1 cellular context compared by ENCODE assay signal in genomic region chr2:226657340-226658053, GRCh38.
A peak's percentile ranks its signal among the peaks of the same experiment; 100 is the strongest.
TF ChIP-seq lines count a peak whose summit lies in the region.

No MANE protein-coding gene starts in this region.

TF ChIP-seq in HepG2, 621 proteins besides CTCF, POLR2A, EP300 and RAD21 (continued from another document and continues in another):
- TF ChIP-seq, protein P1, sequence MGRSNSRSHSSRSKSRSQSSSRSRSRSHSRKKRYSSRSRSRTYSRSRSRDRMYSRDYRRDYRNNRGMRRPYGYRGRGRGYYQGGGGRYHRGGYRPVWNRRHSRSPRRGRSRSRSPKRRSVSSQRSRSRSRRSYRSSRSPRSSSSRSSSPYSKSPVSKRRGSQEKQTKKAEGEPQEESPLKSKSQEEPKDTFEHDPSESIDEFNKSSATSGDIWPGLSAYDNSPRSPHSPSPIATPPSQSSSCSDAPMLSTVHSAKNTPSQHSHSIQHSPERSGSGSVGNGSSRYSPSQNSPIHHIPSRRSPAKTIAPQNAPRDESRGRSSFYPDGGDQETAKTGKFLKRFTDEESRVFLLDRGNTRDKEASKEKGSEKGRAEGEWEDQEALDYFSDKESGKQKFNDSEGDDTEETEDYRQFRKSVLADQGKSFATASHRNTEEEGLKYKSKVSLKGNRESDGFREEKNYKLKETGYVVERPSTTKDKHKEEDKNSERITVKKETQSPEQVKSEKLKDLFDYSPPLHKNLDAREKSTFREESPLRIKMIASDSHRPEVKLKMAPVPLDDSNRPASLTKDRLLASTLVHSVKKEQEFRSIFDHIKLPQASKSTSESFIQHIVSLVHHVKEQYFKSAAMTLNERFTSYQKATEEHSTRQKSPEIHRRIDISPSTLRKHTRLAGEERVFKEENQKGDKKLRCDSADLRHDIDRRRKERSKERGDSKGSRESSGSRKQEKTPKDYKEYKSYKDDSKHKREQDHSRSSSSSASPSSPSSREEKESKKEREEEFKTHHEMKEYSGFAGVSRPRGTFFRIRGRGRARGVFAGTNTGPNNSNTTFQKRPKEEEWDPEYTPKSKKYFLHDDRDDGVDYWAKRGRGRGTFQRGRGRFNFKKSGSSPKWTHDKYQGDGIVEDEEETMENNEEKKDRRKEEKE (IDR thresholded peaks at IDR 0.05) = no peak
- no peak for TF ChIP-seq SATB2 (CRISPR knock-in tag; IDR thresholded peaks at IDR 0.05)
- TF ChIP-seq DR1 (CRISPR knock-in tag; IDR thresholded peaks at IDR 0.05) = no peak
- peak; percentile 79 for TF ChIP-seq CEBPG (CRISPR knock-in tag; IDR thresholded peaks at IDR 0.05)
- TF ChIP-seq ZNF256 (CRISPR knock-in tag; conservative IDR thresholded peaks at IDR 0.05) = no peak
- no peak for TF ChIP-seq HINFP (CRISPR knock-in tag; IDR thresholded peaks at IDR 0.05; ENCODE audit: low read depth)
- peak; percentile 41; the same call in 1 of the 2 replicates for TF ChIP-seq SP5 (CRISPR knock-in tag; IDR thresholded peaks at IDR 0.05; ENCODE audit: borderline replicate concordance, low read depth)
- peak; percentile 31; the same call in 1 of the 2 replicates for TF ChIP-seq NKX3-1 (CRISPR knock-in tag; IDR thresholded peaks at IDR 0.05)
- no peak for TF ChIP-seq ARID2 (CRISPR knock-in tag; IDR thresholded peaks at IDR 0.05; ENCODE audit: borderline replicate concordance)
- no peak for TF ChIP-seq ZNF496 (CRISPR knock-in tag; IDR thresholded peaks at IDR 0.05; ENCODE audit: insufficient replicate concordance)
- no peak for TF ChIP-seq ZNF619 (CRISPR knock-in tag; IDR thresholded peaks at IDR 0.05)
- TF ChIP-seq, protein P2, sequence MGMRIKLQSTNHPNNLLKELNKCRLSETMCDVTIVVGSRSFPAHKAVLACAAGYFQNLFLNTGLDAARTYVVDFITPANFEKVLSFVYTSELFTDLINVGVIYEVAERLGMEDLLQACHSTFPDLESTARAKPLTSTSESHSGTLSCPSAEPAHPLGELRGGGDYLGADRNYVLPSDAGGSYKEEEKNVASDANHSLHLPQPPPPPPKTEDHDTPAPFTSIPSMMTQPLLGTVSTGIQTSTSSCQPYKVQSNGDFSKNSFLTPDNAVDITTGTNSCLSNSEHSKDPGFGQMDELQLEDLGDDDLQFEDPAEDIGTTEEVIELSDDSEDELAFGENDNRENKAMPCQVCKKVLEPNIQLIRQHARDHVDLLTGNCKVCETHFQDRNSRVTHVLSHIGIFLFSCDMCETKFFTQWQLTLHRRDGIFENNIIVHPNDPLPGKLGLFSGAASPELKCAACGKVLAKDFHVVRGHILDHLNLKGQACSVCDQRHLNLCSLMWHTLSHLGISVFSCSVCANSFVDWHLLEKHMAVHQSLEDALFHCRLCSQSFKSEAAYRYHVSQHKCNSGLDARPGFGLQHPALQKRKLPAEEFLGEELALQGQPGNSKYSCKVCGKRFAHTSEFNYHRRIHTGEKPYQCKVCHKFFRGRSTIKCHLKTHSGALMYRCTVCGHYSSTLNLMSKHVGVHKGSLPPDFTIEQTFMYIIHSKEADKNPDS (CRISPR knock-in tag; IDR thresholded peaks at IDR 0.05) = peak; percentile 72; the same call in 1 of the 2 replicates
- peak; percentile 95 for TF ChIP-seq EHMT2 (IDR thresholded peaks at IDR 0.05; ENCODE audit: borderline replicate concordance, low read depth, low read length)
- TF ChIP-seq, protein P3, sequence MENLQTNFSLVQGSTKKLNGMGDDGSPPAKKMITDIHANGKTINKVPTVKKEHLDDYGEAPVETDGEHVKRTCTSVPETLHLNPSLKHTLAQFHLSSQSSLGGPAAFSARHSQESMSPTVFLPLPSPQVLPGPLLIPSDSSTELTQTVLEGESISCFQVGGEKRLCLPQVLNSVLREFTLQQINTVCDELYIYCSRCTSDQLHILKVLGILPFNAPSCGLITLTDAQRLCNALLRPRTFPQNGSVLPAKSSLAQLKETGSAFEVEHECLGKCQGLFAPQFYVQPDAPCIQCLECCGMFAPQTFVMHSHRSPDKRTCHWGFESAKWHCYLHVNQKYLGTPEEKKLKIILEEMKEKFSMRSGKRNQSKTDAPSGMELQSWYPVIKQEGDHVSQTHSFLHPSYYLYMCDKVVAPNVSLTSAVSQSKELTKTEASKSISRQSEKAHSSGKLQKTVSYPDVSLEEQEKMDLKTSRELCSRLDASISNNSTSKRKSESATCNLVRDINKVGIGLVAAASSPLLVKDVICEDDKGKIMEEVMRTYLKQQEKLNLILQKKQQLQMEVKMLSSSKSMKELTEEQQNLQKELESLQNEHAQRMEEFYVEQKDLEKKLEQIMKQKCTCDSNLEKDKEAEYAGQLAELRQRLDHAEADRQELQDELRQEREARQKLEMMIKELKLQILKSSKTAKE (CRISPR knock-in tag; IDR thresholded peaks at IDR 0.05; ENCODE audit: borderline replicate concordance) = peak; percentile 43; the same call in 1 of the 2 replicates
- TF ChIP-seq, protein P4, sequence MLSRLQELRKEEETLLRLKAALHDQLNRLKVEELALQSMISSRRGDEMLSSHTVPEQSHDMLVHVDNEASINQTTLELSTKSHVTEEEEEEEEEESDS (CRISPR knock-in tag; IDR thresholded peaks at IDR 0.05; ENCODE audit: borderline replicate concordance) = no peak
- TF ChIP-seq ZFP62 (CRISPR knock-in tag; IDR thresholded peaks at IDR 0.05) = no peak
- TF ChIP-seq, protein P5, sequence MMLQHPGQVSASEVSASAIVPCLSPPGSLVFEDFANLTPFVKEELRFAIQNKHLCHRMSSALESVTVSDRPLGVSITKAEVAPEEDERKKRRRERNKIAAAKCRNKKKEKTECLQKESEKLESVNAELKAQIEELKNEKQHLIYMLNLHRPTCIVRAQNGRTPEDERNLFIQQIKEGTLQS (CRISPR knock-in tag; IDR thresholded peaks at IDR 0.05) = no peak; the same call in 1 of the 2 replicates
- TF ChIP-seq KDM4B (CRISPR knock-in tag; IDR thresholded peaks at IDR 0.05) = no peak
- TF ChIP-seq ZNF234 (CRISPR knock-in tag; conservative IDR thresholded peaks at IDR 0.05) = no peak; the same call in 1 of the 2 replicates
- TF ChIP-seq TCF7 (IDR thresholded peaks at IDR 0.05; ENCODE audit: low read depth) = peak; percentile 89
- TF ChIP-seq SMAD3 (CRISPR knock-in tag; IDR thresholded peaks at IDR 0.05) = peak; percentile 45; the same call in 1 of the 2 replicates
- TF ChIP-seq, protein P6, sequence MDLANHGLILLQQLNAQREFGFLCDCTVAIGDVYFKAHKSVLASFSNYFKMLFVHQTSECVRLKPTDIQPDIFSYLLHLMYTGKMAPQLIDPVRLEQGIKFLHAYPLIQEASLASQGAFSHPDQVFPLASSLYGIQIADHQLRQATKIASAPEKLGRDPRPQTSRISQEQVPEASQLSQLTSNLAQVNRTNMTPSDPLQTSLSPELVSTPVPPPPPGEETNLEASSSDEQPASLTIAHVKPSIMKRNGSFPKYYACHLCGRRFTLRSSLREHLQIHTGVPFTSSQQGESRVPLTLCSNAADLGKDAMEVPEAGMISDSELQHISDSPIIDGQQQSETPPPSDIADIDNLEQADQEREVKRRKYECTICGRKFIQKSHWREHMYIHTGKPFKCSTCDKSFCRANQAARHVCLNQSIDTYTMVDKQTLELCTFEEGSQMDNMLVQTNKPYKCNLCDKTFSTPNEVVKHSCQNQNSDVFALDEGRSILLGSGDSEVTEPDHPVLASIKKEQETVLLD (CRISPR knock-in tag; IDR thresholded peaks at IDR 0.05; ENCODE audit: low read depth) = no peak
- TF ChIP-seq ZNF333 (CRISPR knock-in tag; IDR thresholded peaks at IDR 0.05; ENCODE audit: borderline replicate concordance) = no peak
- no peak for TF ChIP-seq HNRNPK (IDR thresholded peaks at IDR 0.05; ENCODE audit: low read depth, low read length, poor library complexity, severe bottlenecking)
- no peak for TF ChIP-seq NAIF1 (CRISPR knock-in tag; IDR thresholded peaks at IDR 0.05; ENCODE audit: borderline replicate concordance)
- no peak for TF ChIP-seq SMARCE1 (IDR thresholded peaks at IDR 0.05; ENCODE audit: borderline replicate concordance)
- TF ChIP-seq ZBTB7B (CRISPR knock-in tag; IDR thresholded peaks at IDR 0.05) = no peak
- TF ChIP-seq PCBP2 (optimal IDR thresholded peaks at IDR 0.05; ENCODE audit: low read depth, low read length, poor library complexity, severe bottlenecking) = no peak
- TF ChIP-seq, protein P7, sequence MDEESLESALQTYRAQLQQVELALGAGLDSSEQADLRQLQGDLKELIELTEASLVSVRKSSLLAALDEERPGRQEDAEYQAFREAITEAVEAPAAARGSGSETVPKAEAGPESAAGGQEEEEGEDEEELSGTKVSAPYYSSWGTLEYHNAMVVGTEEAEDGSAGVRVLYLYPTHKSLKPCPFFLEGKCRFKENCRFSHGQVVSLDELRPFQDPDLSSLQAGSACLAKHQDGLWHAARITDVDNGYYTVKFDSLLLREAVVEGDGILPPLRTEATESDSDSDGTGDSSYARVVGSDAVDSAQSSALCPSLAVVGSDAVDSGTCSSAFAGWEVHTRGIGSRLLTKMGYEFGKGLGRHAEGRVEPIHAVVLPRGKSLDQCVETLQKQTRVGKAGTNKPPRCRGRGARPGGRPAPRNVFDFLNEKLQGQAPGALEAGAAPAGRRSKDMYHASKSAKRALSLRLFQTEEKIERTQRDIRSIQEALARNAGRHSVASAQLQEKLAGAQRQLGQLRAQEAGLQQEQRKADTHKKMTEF (CRISPR knock-in tag; IDR thresholded peaks at IDR 0.05) = peak; percentile 86
- no peak for TF ChIP-seq TAF1 (CRISPR knock-in tag; IDR thresholded peaks at IDR 0.05)
- no peak for TF ChIP-seq HOXA5 (CRISPR knock-in tag; IDR thresholded peaks at IDR 0.05)
- TF ChIP-seq ZNF660 (CRISPR knock-in tag; IDR thresholded peaks at IDR 0.05; ENCODE audit: borderline replicate concordance, low read depth) = no peak
- no peak for TF ChIP-seq REXO4 (CRISPR knock-in tag; IDR thresholded peaks at IDR 0.05; ENCODE audit: borderline replicate concordance)
- no peak for TF ChIP-seq ZNF207 (IDR thresholded peaks at IDR 0.05; ENCODE audit: borderline replicate concordance)
- TF ChIP-seq ZNF629 (CRISPR knock-in tag; conservative IDR thresholded peaks at IDR 0.05) = peak; percentile 28; the same call in 1 of the 2 replicates
- no peak for TF ChIP-seq ZNF7 (CRISPR knock-in tag; IDR thresholded peaks at IDR 0.05)
- no peak for TF ChIP-seq ZNF724P (CRISPR knock-in tag; IDR thresholded peaks at IDR 0.05; ENCODE audit: borderline replicate concordance)
- no peak for TF ChIP-seq FIP1L1 (IDR thresholded peaks at IDR 0.05; ENCODE audit: borderline replicate concordance, insufficient read depth, low read depth, low read length)
- TF ChIP-seq ZNF644 (CRISPR knock-in tag; IDR thresholded peaks at IDR 0.05; ENCODE audit: low read depth) = peak; percentile 92; the same call in 1 of the 2 replicates
- no peak for TF ChIP-seq KLF13 (CRISPR knock-in tag; IDR thresholded peaks at IDR 0.05)
- TF ChIP-seq NCOA1 (CRISPR knock-in tag; IDR thresholded peaks at IDR 0.05) = peak; percentile 74; the same call in 1 of the 2 replicates
- peak; percentile 66; the same call in 1 of the 2 replicates for TF ChIP-seq ZMYM3 (CRISPR knock-in tag; IDR thresholded peaks at IDR 0.05)
- no peak for TF ChIP-seq PHB2 (IDR thresholded peaks at IDR 0.05; ENCODE audit: partially characterized antibody)
- no peak for TF ChIP-seq HOXD1 (CRISPR knock-in tag; IDR thresholded peaks at IDR 0.05)
- TF ChIP-seq ZMAT3 (CRISPR knock-in tag; conservative IDR thresholded peaks at IDR 0.05) = no peak
- peak; percentile 70; the same call in 1 of the 2 replicates for TF ChIP-seq REPIN1 (CRISPR knock-in tag; IDR thresholded peaks at IDR 0.05; ENCODE audit: borderline replicate concordance, low read depth)
- TF ChIP-seq ZNF569 (CRISPR knock-in tag; IDR thresholded peaks at IDR 0.05; ENCODE audit: borderline replicate concordance) = no peak
- TF ChIP-seq MEF2D (CRISPR knock-in tag; IDR thresholded peaks at IDR 0.05) = peak; percentile 68; the same call in 1 of the 2 replicates
- no peak for TF ChIP-seq ATAD3A (CRISPR knock-in tag; IDR thresholded peaks at IDR 0.05)
- TF ChIP-seq ZNF605 (CRISPR knock-in tag; IDR thresholded peaks at IDR 0.05) = no peak
- TF ChIP-seq ZNF232 (CRISPR knock-in tag; IDR thresholded peaks at IDR 0.05; ENCODE audit: borderline replicate concordance) = no peak
- peak; percentile 38; the same call in 1 of the 2 replicates for TF ChIP-seq IKZF5 (CRISPR knock-in tag; IDR thresholded peaks at IDR 0.05)
- TF ChIP-seq, protein P8, sequence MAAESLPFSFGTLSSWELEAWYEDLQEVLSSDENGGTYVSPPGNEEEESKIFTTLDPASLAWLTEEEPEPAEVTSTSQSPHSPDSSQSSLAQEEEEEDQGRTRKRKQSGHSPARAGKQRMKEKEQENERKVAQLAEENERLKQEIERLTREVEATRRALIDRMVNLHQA (CRISPR knock-in tag; IDR thresholded peaks at IDR 0.05) = no peak
- TF ChIP-seq NFYB (CRISPR knock-in tag; IDR thresholded peaks at IDR 0.05) = no peak
- no peak for TF ChIP-seq SNRNP70 (IDR thresholded peaks at IDR 0.05; ENCODE audit: low read depth, low read length)
- no peak for TF ChIP-seq ATF5 (CRISPR knock-in tag; IDR thresholded peaks at IDR 0.05; ENCODE audit: low read depth)
- no peak for TF ChIP-seq ZNF547 (CRISPR knock-in tag; IDR thresholded peaks at IDR 0.05)
- no peak for TF ChIP-seq MXD4 (CRISPR knock-in tag; IDR thresholded peaks at IDR 0.05)
- TF ChIP-seq MTA3 (CRISPR knock-in tag; IDR thresholded peaks at IDR 0.05) = no peak
- TF ChIP-seq KAT2B (IDR thresholded peaks at IDR 0.05; ENCODE audit: borderline replicate concordance, low read depth, low read length) = no peak
